Comparison of ENCODE assay signal across 21 cellular contexts in genomic region chr7:152481082-152481481, GRCh38.
"Had no signal": no experiment of that assay in that cellular context is flagged by ENCODE, and none has a peak within 500 bp of the region (broad histone marks: within the 10 kb centered on the region; RNA-seq: fewer than 3 reads in every experiment).

No MANE protein-coding gene starts in this region.

- H3K9me3 ChIP-seq: SJSA1 had no signal

- H3K4me1 Mint-ChIP-seq: IgD-negative memory B cell had no signal

- DNase-seq: KBM-7, MV-4-11, NCI-H1048, NCI-H1105, NCI-H1417, NCI-H1436 treated with DMSO at 0.1 percent for 48 hours, NCI-H1694, NCI-H187 treated with DMSO at 0.1 percent for 48 hours, NCI-H2029 treated with DMSO at 0.1 percent for 48 hours, NCI-H2227 treated with DMSO at 0.1 percent for 48 hours, NCI-H446, NCI-H510A, NCI-H524 treated with DMSO at 0.1 percent for 48 hours, NCI-H69, NCI-H774, Right ventricle myocardium superior, RPMI8226, SIG-M5 had no signal

- H3K36me3 Mint-ChIP-seq: IgD-negative memory B cell had no signal

- H3K4me1 ChIP-seq: SJSA1 had no signal

- H3K27ac Mint-ChIP-seq: IgD-negative memory B cell had no signal

- H3K9me3 Mint-ChIP-seq: IgD-negative memory B cell had no signal

- H3K4me3 Mint-ChIP-seq: IgD-negative memory B cell had no signal

- H3K27me3 Mint-ChIP-seq: IgD-negative memory B cell had no signal

- H3K36me3 ChIP-seq: SJSA1 had no signal

- H3K4me3 ChIP-seq: SJSA1, SK-N-MC had no signal

- H3K27me3 ChIP-seq: SJSA1 had no signal

- H3K27ac ChIP-seq: SJSA1, SK-N-MC had no signal
